21 cellular contexts compared by ENCODE assay signal in the genomic region with DNA sequence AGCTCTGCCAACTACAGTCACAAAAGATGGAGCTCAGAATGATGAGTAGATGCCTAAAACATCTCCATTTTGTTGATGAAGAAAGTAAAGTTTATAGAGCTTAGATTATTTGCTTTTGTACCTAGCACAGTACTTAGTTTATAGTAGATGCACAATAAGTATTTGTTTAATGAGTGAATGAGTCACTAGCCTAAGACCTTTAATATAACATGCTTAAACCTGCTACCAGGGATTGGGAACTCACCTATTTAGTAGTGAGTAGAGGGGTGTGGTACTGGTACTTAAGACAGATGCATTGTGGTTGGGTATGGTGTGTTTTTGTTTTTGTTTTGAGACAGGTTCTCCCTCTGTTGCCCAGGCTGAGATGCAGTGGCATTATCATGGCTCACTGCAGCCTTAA.
DNase-seq lines count a peak whose midpoint lies in the region; ATAC-seq and TF ChIP-seq lines count a peak whose summit lies in the region.
"Had no signal": no experiment of that assay in that cellular context is flagged by ENCODE, and none has a peak within 500 bp of the region (broad histone marks: within the 10 kb centered on the region; RNA-seq: fewer than 3 reads in every experiment).

No MANE protein-coding gene starts in this region.

- H3K4me1 ChIP-seq in HUES6 (ENCODE audit: control insufficient read depth, insufficient read depth, low read length) = peaks cover 51% of the 10 kb centered on the region
- H3K4me1 ChIP-seq in RWPE2 (ENCODE audit: insufficient read depth, poor library complexity, severe bottlenecking) = peaks cover 1% of the 10 kb centered on the region
- H3K4me1 ChIP-seq: Caco-2 had no signal

- no peak overlapping the region for H3K4me3 ChIP-seq in HUES6 (ENCODE audit: low read depth, low read length)
- H3K4me3 ChIP-seq in RWPE2 (ENCODE audit: severe bottlenecking) = no peak overlapping the region
- H3K4me3 ChIP-seq: SK-N-MC had no signal

- peak overlapping the region; percentile 59 for H3K9ac ChIP-seq in HUES6 (ENCODE audit: low read length)

- no peaks in the 10 kb centered on the region for H3K9me3 ChIP-seq in HUES6 (ENCODE audit: control insufficient read depth, insufficient read depth, low read depth, low read length)
- no peaks in the 10 kb centered on the region for H3K9me3 ChIP-seq in RWPE2 (ENCODE audit: severe bottlenecking)
- H3K9me3 ChIP-seq: Caco-2 had no signal

- H3K27ac ChIP-seq in HUES6 (ENCODE audit: low read depth, low read length) = peak overlapping the region; percentile 88
- H3K27ac ChIP-seq in RWPE2 (ENCODE audit: poor library complexity, severe bottlenecking) = no peak overlapping the region
- no peak overlapping the region for H3K27ac ChIP-seq in epithelial cell of prostate
- H3K27ac ChIP-seq: SK-N-MC had no signal

- DNase-seq in RWPE2 (ENCODE audit: low spot score) = no peak
- peak; percentile 76 for DNase-seq in epithelial cell of prostate (ENCODE audit: low read depth, low spot score)
- no peak for DNase-seq in stimulated activated CD4-positive, alpha-beta T cell treated with anti-CD3 and anti-CD28 coated beads, Interleukin-15, amount 100 ng/mL, for 24 hours
- DNase-seq in SHP77 treated with DMSO at 0.1 percent for 48 hours (lab: John Stamatoyannopoulos, UW) = no peak
- DNase-seq: C1 segment of cervical spinal cord; Caco-2; CD4-positive, alpha-beta memory T cell; Karpas-422; MV-4-11; NCI-H1105; NCI-H146; NCI-H2029; NCI-H446 treated with DMSO at 0.1 percent for 48 hours; NCI-H526; RPMI8226; SIG-M5 had no signal

- ATAC-seq in RWPE2 (ENCODE audit: low read depth) (peak; percentile 59; the same call in 2 of the 3 replicates), HG02840 (IDR thresholded peaks at IDR 0.05; ENCODE audit: low FRiP score, unreplicated experiment) (no peak), HG03175 (IDR thresholded peaks at IDR 0.05; ENCODE audit: unreplicated experiment) (no peak)
- ATAC-seq: HepG2 had no signal

- H3K27me3 ChIP-seq in HUES6 (ENCODE audit: control insufficient read depth, insufficient read depth, low read length) = no peaks in the 10 kb centered on the region
- no peaks in the 10 kb centered on the region for H3K27me3 ChIP-seq in RWPE2 (ENCODE audit: insufficient read depth, poor library complexity, severe bottlenecking)

- TF ChIP-seq CTCF in RWPE2 (IDR thresholded peaks at IDR 0.05; ENCODE audit: poor library complexity, severe bottlenecking) = no peak

- H3K36me3 ChIP-seq in HUES6 (ENCODE audit: control insufficient read depth, insufficient read depth, low read length) = peaks cover 12% of the 10 kb centered on the region
- H3K36me3 ChIP-seq in RWPE2 (ENCODE audit: low read depth) = peaks cover 11% of the 10 kb centered on the region
